ENCODE assay signal across 20 cellular contexts in the genomic region with DNA sequence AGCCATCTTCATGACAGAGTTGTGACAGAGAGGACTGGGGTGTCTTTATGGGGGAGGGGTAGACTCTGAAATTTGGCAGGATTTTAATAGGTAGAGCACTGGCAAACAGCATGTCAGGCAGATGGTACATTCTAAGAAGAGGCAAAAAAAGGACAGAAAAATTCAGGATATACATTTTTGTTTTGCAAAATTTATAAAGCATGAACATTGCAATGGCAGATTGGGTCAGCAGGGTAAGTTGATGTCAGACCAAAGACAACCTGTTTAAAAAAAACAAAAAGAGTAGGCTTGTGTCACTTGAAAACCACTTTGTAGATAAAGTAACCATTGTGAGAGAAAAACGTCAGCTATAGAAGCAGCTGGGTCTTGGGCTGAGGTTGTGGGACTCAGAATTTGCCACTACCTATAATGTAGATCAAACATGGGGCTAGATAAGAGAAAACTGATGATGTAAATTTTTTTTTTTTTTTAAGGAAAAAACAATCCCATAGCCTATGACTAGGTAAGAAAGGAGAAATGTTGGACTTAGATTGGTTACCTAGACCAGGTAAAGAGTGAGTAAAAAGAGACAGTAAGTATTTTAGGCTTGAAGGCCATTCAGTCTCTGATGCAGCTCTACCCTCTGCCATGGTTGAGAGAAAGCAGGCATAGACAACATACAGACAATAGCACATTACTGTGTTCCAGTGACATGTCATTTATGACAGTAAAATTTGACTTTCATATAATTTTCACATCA. TPM values are rescaled to one million over a fixed set of nuclear protein-coding genes. Genes with fewer than 3 reads are reported as not detected.
A peak's percentile ranks its signal among the peaks of the same experiment; 100 is the strongest.
DNase-seq lines count a peak whose midpoint lies in the region; ATAC-seq and TF ChIP-seq lines count a peak whose summit lies in the region.
"Had no signal": no experiment of that assay in that cellular context is flagged by ENCODE, and none has a peak within 500 bp of the region (broad histone marks: within the 10 kb centered on the region; RNA-seq: fewer than 3 reads in every experiment).

No MANE protein-coding gene starts in this region.

- H3K27ac Mint-ChIP-seq in activated naive CD4-positive, alpha-beta T cell treated with anti-CD3 and anti-CD28 coated beads, Interleukin-2, amount 50 U/mL, for 24 hours, result peak overlapping the region; percentile 94
- peak overlapping the region; percentile 87 for H3K27ac Mint-ChIP-seq in activated naive CD8-positive, alpha-beta T cell treated with anti-CD3 and anti-CD28 coated beads, Interleukin-2, amount 10 ng/mL, durations not matched to agents 7 days and 5 days
- H3K27ac Mint-ChIP-seq: natural killer cell, progenitor cell of endocrine pancreas had no signal

- H2AFZ ChIP-seq in OCI-LY7 (ENCODE audit: low read length), result no peak overlapping the region

- DNase-seq in activated naive CD4-positive, alpha-beta T cell (lab: John Stamatoyannopoulos, UW), result no peak
- DNase-seq in OCI-LY7 (ENCODE audit: low spot score) (no peak), NOMO-1 treated with DMSO at 0.1 percent for 48 hours (lab: John Stamatoyannopoulos, UW; ENCODE audit: unreplicated experiment) (no peak), right atrium auricular region (ENCODE audit: low spot score) (no peak)
- no peak for DNase-seq in activated naive CD8-positive, alpha-beta T cell treated with anti-CD3 and anti-CD28 coated beads, Interleukin-2, amount 10 ng/mL, durations not matched to agents 7 days and 5 days
- DNase-seq: adrenal gland; heart right ventricle; IMR-90; islet precursor cell; natural killer cell; NCI-H2029 treated with DMSO at 0.1 percent for 48 hours; NCI-H524; stimulated activated CD4-positive, alpha-beta T cell treated with anti-CD3 and anti-CD28 coated beads, Interleukin-4, amount 100 ng/mL, for 1 hour; thyroid gland had no signal

- peak overlapping the region; percentile 72 for H3K4me3 Mint-ChIP-seq in activated naive CD4-positive, alpha-beta T cell treated with anti-CD3 and anti-CD28 coated beads, Interleukin-2, amount 50 U/mL, for 24 hours
- H3K4me3 Mint-ChIP-seq in activated naive CD8-positive, alpha-beta T cell treated with anti-CD3 and anti-CD28 coated beads, Interleukin-2, amount 10 ng/mL, durations not matched to agents 7 days and 5 days, result peak overlapping the region; percentile 84
- H3K4me3 Mint-ChIP-seq: natural killer cell had no signal

- H3K27me3 Mint-ChIP-seq in activated naive CD4-positive, alpha-beta T cell treated with anti-CD3 and anti-CD28 coated beads, Interleukin-2, amount 50 U/mL, for 24 hours, result no peaks in the 10 kb centered on the region
- no peaks in the 10 kb centered on the region for H3K27me3 Mint-ChIP-seq in activated naive CD8-positive, alpha-beta T cell treated with anti-CD3 and anti-CD28 coated beads, Interleukin-2, amount 10 ng/mL, durations not matched to agents 7 days and 5 days

- H3K9me3 ChIP-seq in OCI-LY7 (ENCODE audit: low read length) (no peaks in the 10 kb centered on the region), thymus (ENCODE audit: control insufficient read depth) (no peaks in the 10 kb centered on the region), right atrium auricular region (no peaks in the 10 kb centered on the region)
- H3K9me3 ChIP-seq: adrenal gland, HAP-1, heart right ventricle, thyroid gland had no signal

- peak; percentile 40 for ATAC-seq in activated naive CD8-positive, alpha-beta T cell treated with anti-CD3 and anti-CD28 coated beads, Interleukin-2, amount 10 ng/mL, durations not matched to agents 7 days and 5 days (ENCODE audit: low read depth)
- no peak for ATAC-seq in GM19395 (IDR thresholded peaks at IDR 0.05; ENCODE audit: unreplicated experiment)
- ATAC-seq: heart right ventricle had no signal

- peaks cover 10% of the 10 kb centered on the region for H3K36me3 Mint-ChIP-seq in activated naive CD4-positive, alpha-beta T cell treated with anti-CD3 and anti-CD28 coated beads, Interleukin-2, amount 50 U/mL, for 24 hours
- H3K36me3 Mint-ChIP-seq in activated naive CD8-positive, alpha-beta T cell treated with anti-CD3 and anti-CD28 coated beads, Interleukin-2, amount 10 ng/mL, durations not matched to agents 7 days and 5 days, result peaks cover 3% of the 10 kb centered on the region
- H3K36me3 Mint-ChIP-seq: natural killer cell had no signal

- no peaks in the 10 kb centered on the region for H3K9me3 Mint-ChIP-seq in activated naive CD4-positive, alpha-beta T cell treated with anti-CD3 and anti-CD28 coated beads, Interleukin-2, amount 50 U/mL, for 24 hours
- H3K9me3 Mint-ChIP-seq in activated naive CD8-positive, alpha-beta T cell treated with anti-CD3 and anti-CD28 coated beads, Interleukin-2, amount 10 ng/mL, durations not matched to agents 7 days and 5 days, result no peaks in the 10 kb centered on the region
- H3K9me3 Mint-ChIP-seq: natural killer cell had no signal

- peaks cover 94% of the 10 kb centered on the region for H3K4me1 Mint-ChIP-seq in activated naive CD4-positive, alpha-beta T cell treated with anti-CD3 and anti-CD28 coated beads, Interleukin-2, amount 50 U/mL, for 24 hours
- H3K4me1 Mint-ChIP-seq in activated naive CD8-positive, alpha-beta T cell treated with anti-CD3 and anti-CD28 coated beads, Interleukin-2, amount 10 ng/mL, durations not matched to agents 7 days and 5 days, result peaks cover 84% of the 10 kb centered on the region

- H3K4me2 ChIP-seq in OCI-LY7 (ENCODE audit: low read length), result peak overlapping the region; percentile 14; the same call in 1 of the 2 replicates

- H3K4me3 ChIP-seq in OCI-LY7 (ENCODE audit: low read depth, low read length, poor library complexity, severe bottlenecking), result no peak overlapping the region
- H3K4me3 ChIP-seq in thymus (ENCODE audit: low read length), result peak overlapping the region; percentile 24
- H3K4me3 ChIP-seq in right atrium auricular region, result no peak overlapping the region
- H3K4me3 ChIP-seq: adrenal gland, HAP-1, heart right ventricle, skin epidermis, thyroid gland had no signal

- intact Hi-C loops in OCI-LY7 (cut with micrococcal nuclease; ENCODE audit: unreplicated experiment), result no loop called here

- H3K9me2 ChIP-seq in OCI-LY7 (ENCODE audit: insufficient read depth, low read length), result no peaks in the 10 kb centered on the region

- H3K27ac ChIP-seq in OCI-LY7 (ENCODE audit: low read depth, low read length, poor library complexity, severe bottlenecking), result no peak overlapping the region
- H3K27ac ChIP-seq in thymus (ENCODE audit: low read depth), result peak overlapping the region; percentile 84
- H3K27ac ChIP-seq in right atrium auricular region, result no peak overlapping the region
- H3K27ac ChIP-seq: adrenal gland, thyroid gland had no signal

- H3K27me3 ChIP-seq in thymus (ENCODE audit: control insufficient read depth, insufficient read depth), result no peaks in the 10 kb centered on the region
- no peaks in the 10 kb centered on the region for H3K27me3 ChIP-seq in right atrium auricular region
- H3K27me3 ChIP-seq: thyroid gland had no signal

- TF ChIP-seq CTCF in OCI-LY7 (conservative IDR thresholded peaks at IDR 0.05; ENCODE audit: low read length) (no peak), right atrium auricular region (IDR thresholded peaks at IDR 0.05) (no peak)

- H3K79me2 ChIP-seq in OCI-LY7 (ENCODE audit: insufficient read depth, low read depth, low read length), result peaks cover 63% of the 10 kb centered on the region; the same call in 1 of the 2 replicates

- CTCF ChIA-PET in OCI-LY7 (lab: Charles Lee; ENCODE audit: unreplicated experiment), result no interaction called here

- no peaks in the 10 kb centered on the region for H4K20me1 ChIP-seq in OCI-LY7 (ENCODE audit: insufficient read depth, low read length)

- BruUV-seq in OCI-LY7 (replicated peaks; lab: Mats Ljungman, UMichigan), result no TSS peak

- H3K36me3 ChIP-seq in OCI-LY7 (ENCODE audit: insufficient read depth, low read length) (no peaks in the 10 kb centered on the region), thymus (ENCODE audit: control insufficient read depth, insufficient read depth) (no peaks in the 10 kb centered on the region), right atrium auricular region (no peaks in the 10 kb centered on the region)
- H3K36me3 ChIP-seq: adrenal gland, HAP-1, heart right ventricle, thyroid gland had no signal

- WGBS in thymus, result 3% methylated on average over 1 of the region's 1 CpG

- POLR2A ChIA-PET in OCI-LY7 (lab: Charles Lee), result interaction anchor here (1.2 to 1.3 kb wide), 2 partner anchors 9 to 21 kb away, joined by 4 read pairs; no protein-coding TSS in a partner anchor
- POLR2A ChIA-PET in activated naive CD8-positive, alpha-beta T cell treated with anti-CD3 and anti-CD28 coated beads, Interleukin-2, amount 10 ng/mL, durations not matched to agents 7 days and 5 days (lab: Charles Lee), result interaction anchor here (1.1 to 7.1 kb wide), 3 partner anchors 8 to 47 kb away, joined by 3 to 77 read pairs (median 3); a partner anchor contains a TSS

- H3K4me1 ChIP-seq in OCI-LY7 (ENCODE audit: insufficient read depth, low read length, poor library complexity, severe bottlenecking), result peaks cover 73% of the 10 kb centered on the region
- H3K4me1 ChIP-seq in thymus (ENCODE audit: control insufficient read depth, insufficient read depth, low read length), result peaks cover 46% of the 10 kb centered on the region
- no peaks in the 10 kb centered on the region for H3K4me1 ChIP-seq in right atrium auricular region
- H3K4me1 ChIP-seq: adrenal gland, HAP-1, thyroid gland had no signal

RNA-seq across cellular contexts. Expression of a gene that starts 8.3 kb away (rescaled TPM):
- 36.5 and 40.2 TPM in 2 replicates for total RNA-seq in OCI-LY7 (2014; rRNA removed; shearing (Covaris generic))
- total RNA-seq in OCI-LY7 (2022), result 25.4 and 31.2 TPM in 2 replicates
- total RNA-seq in activated naive CD8-positive, alpha-beta T cell treated with anti-CD3 and anti-CD28 coated beads, Interleukin-2, amount 10 ng/mL, durations not matched to agents 7 days and 5 days, result 100 to 1,000 TPM; 132 to 154 TPM
- 30.7 TPM for polyA plus RNA-seq in thymus
- total RNA-seq in right atrium auricular region, result under 1 TPM; 0.11 to 0.67 TPM

Comparison
In these comparisons a context has a peak if more than half of its experiments do, and no peak if none do; other contexts are left out.
1. RNA of a gene that starts 8.3 kb away (total RNA-seq): 132 to 154 TPM in activated naive CD8-positive, alpha-beta T cell treated with anti-CD3 and anti-CD28 coated beads, Interleukin-2, amount 10 ng/mL, durations not matched to agents 7 days and 5 days and 25.4 to 40.2 TPM in OCI-LY7; 0.11 to 0.67 TPM in right atrium auricular region; every median in the first group is over 10 times any median in the second.